ENCODE assay signal across 8 cellular contexts in genomic region chr12:48119078-48119833, GRCh38. TPM values are rescaled to one million over a fixed set of nuclear protein-coding genes. Genes with fewer than 3 reads are reported as not detected.
DNase-seq lines count a peak whose midpoint lies in the region; TF ChIP-seq lines count a peak whose summit lies in the region.

Gene PFKM, plus strand, starts transcription at chr12:48119364. Its CDS starts 3,411 bp downstream, at chr12:48122775.

- peak within 1 kb of the TSS; percentile 87 for H3K27ac Mint-ChIP-seq in HFFc6
- H3K27ac Mint-ChIP-seq in activated naive CD8-positive, alpha-beta T cell treated with anti-CD3 and anti-CD28 coated beads for 36 hours: peak within 1 kb of the TSS; percentile 88
- H3K27ac Mint-ChIP-seq in glutamatergic neuron (ENCODE audit: unreplicated experiment): peak within 1 kb of the TSS; percentile 97

- H3K27me3 ChIP-seq in GM06990 (replicated peaks; ENCODE audit: control insufficient read depth, insufficient read depth, low read length) (no peaks in the 10 kb centered on the region), ovary (no peaks in the 10 kb centered on the region), tibial nerve (no peaks in the 10 kb centered on the region)

- TF ChIP-seq CTCF in GM06990 (IDR thresholded peaks at IDR 0.05; ENCODE audit: insufficient read depth, low read length, poor library complexity, severe bottlenecking) (no peak), HFFc6 (IDR thresholded peaks at IDR 0.05) (no peak), glutamatergic neuron (IDR thresholded peaks at IDR 0.05; ENCODE audit: partially characterized antibody, unreplicated experiment) (no peak), ovary (IDR thresholded peaks at IDR 0.05) (no peak), tibial nerve (IDR thresholded peaks at IDR 0.05) (no peak)

- DNase-seq in GM06990 (ENCODE audit: extremely low read depth, insufficient read length) (peak; percentile 71), HFFc6 (peak; percentile 82), NCI-H1048 (lab: John Stamatoyannopoulos, UW) (peak; percentile 54), SKM-1 (lab: John Stamatoyannopoulos, UW; ENCODE audit: unreplicated experiment) (peak; percentile 64), glutamatergic neuron (peak; percentile 73), ovary (peak; percentile 85 to 91 (median 90)), tibial nerve (ENCODE audit: low spot score in 2 of 2) (peak; percentile 60 to 81)
- peak; percentile 72 for DNase-seq in activated naive CD8-positive, alpha-beta T cell treated with anti-CD3 and anti-CD28 coated beads for 36 hours

- peak within 1 kb of the TSS; percentile 74 for H3K4me3 ChIP-seq in GM06990 (replicated peaks; ENCODE audit: low read depth, low read length)
- H3K4me3 ChIP-seq in ovary: peak within 1 kb of the TSS; percentile 52
- H3K4me3 ChIP-seq in tibial nerve: peak within 1 kb of the TSS; percentile 55 to 83 (median 62)

- H3K36me3 ChIP-seq in GM06990 (ENCODE audit: control insufficient read depth, insufficient read depth, low read length) (peaks cover 5% of the 10 kb centered on the region), ovary (no peaks in the 10 kb centered on the region), tibial nerve (peaks cover 0 to 19% (median 0%) of the 10 kb centered on the region in 3 donors)

- H3K27me3 Mint-ChIP-seq in HFFc6 (ENCODE audit: insufficient read depth) (peaks cover 13% of the 10 kb centered on the region), glutamatergic neuron (ENCODE audit: unreplicated experiment) (peaks cover 6% of the 10 kb centered on the region)
- H3K27me3 Mint-ChIP-seq in activated naive CD8-positive, alpha-beta T cell treated with anti-CD3 and anti-CD28 coated beads for 36 hours: peaks cover 9% of the 10 kb centered on the region

- TF ChIP-seq EP300 in ovary (IDR thresholded peaks at IDR 0.05) (no peak), tibial nerve (IDR thresholded peaks at IDR 0.05) (peak in 1 of 2 donors; percentile 50)

- H3K4me1 Mint-ChIP-seq in HFFc6 (ENCODE audit: low read depth) (peaks cover 32% of the 10 kb centered on the region), glutamatergic neuron (ENCODE audit: low read depth, unreplicated experiment) (peaks cover 9% of the 10 kb centered on the region)
- peaks cover 11% of the 10 kb centered on the region for H3K4me1 Mint-ChIP-seq in activated naive CD8-positive, alpha-beta T cell treated with anti-CD3 and anti-CD28 coated beads for 36 hours

- peak within 1 kb of the TSS; percentile 99 for H3K4me3 Mint-ChIP-seq in HFFc6
- peak within 1 kb of the TSS; percentile 99 for H3K4me3 Mint-ChIP-seq in activated naive CD8-positive, alpha-beta T cell treated with anti-CD3 and anti-CD28 coated beads for 36 hours
- H3K4me3 Mint-ChIP-seq in glutamatergic neuron (ENCODE audit: unreplicated experiment): peak within 1 kb of the TSS; percentile 98

- H3K9me3 ChIP-seq in ovary (no peaks in the 10 kb centered on the region), tibial nerve (no peaks in the 10 kb centered on the region)

- H3K27ac ChIP-seq in ovary: peak within 1 kb of the TSS; percentile 0 to 70
- H3K27ac ChIP-seq in tibial nerve: peak within 1 kb of the TSS; percentile 5 to 83 (median 41)

- H3K36me3 Mint-ChIP-seq in HFFc6 (ENCODE audit: low read depth): no peaks in the 10 kb centered on the region; the same call in 1 of the 2 replicates
- H3K36me3 Mint-ChIP-seq in activated naive CD8-positive, alpha-beta T cell treated with anti-CD3 and anti-CD28 coated beads for 36 hours: peaks cover 15% of the 10 kb centered on the region
- H3K36me3 Mint-ChIP-seq in glutamatergic neuron (ENCODE audit: unreplicated experiment): no peaks in the 10 kb centered on the region

- H3K4me1 ChIP-seq in ovary (ENCODE audit: insufficient read depth): peaks cover 4% of the 10 kb centered on the region
- H3K4me1 ChIP-seq in tibial nerve: peaks cover 0 to 27% (median 6%) of the 10 kb centered on the region in 4 donors

- TF ChIP-seq POLR2A in ovary (IDR thresholded peaks at IDR 0.05) (peak; percentile 36), tibial nerve (IDR thresholded peaks at IDR 0.05) (no peak)

- intact Hi-C loops in ovary (cut with DNase I): no loop called here

- no peaks in the 10 kb centered on the region for H3K9me3 Mint-ChIP-seq in HFFc6
- H3K9me3 Mint-ChIP-seq in activated naive CD8-positive, alpha-beta T cell treated with anti-CD3 and anti-CD28 coated beads for 36 hours: no peaks in the 10 kb centered on the region
- H3K9me3 Mint-ChIP-seq in glutamatergic neuron (ENCODE audit: unreplicated experiment): peaks cover 4% of the 10 kb centered on the region

- WGBS in ovary, 3 donors: 0 to 1% (median 0%) methylated on average over 20 of the region's 20 CpGs
- whole genome bisulfite sequencing in tibial nerve, 2 donors: 1% methylated on average over 20 of the region's 20 CpGs

RNA-seq across cellular contexts. Expression of gene PFKM, which starts in this region (rescaled TPM):
- total RNA-seq in HFFc6 (2021; fragmentation: NEBNext Ultra II Directional; extraction: Animal tissue kit (Norgen Biotek cat#: 25700)): 10 to 100 TPM; 67.7 to 87.1 (median 73.3) TPM
- total RNA-seq in activated naive CD8-positive, alpha-beta T cell treated with anti-CD3 and anti-CD28 coated beads for 36 hours: 10 to 100 TPM; 65.4 to 67.7 TPM
- total RNA-seq in glutamatergic neuron (ENCODE audit: unreplicated experiment) (169 TPM), ovary (100 to 1,000 TPM in 4 of 7 donors, 10 to 100 TPM in 3; 43.0 to 133 (median 111) TPM), tibial nerve (10 to 100 TPM; 37.5 to 51.1 (median 47.4) TPM)
- 10 to 100 TPM; 60.8 to 80.9 TPM for polyA plus RNA-seq in ovary

Comparison
In these comparisons a context has a peak if more than half of its experiments do, and no peak if none do; other contexts are left out.
1. Peak in every context shown above with its lines: DNase-seq, H3K4me3 ChIP-seq and H3K27ac ChIP-seq.